Comparison of ENCODE assay signal across 16 cellular contexts in genomic region chr3:131283862-131284261, GRCh38.
DNase-seq lines count a peak whose midpoint lies in the region; ATAC-seq, FAIRE-seq and TF ChIP-seq lines count a peak whose summit lies in the region.
"Had no signal": no experiment of that assay in that cellular context is flagged by ENCODE, and none has a peak within 500 bp of the region (broad histone marks: within the 10 kb centered on the region; RNA-seq: fewer than 3 reads in every experiment).

No MANE protein-coding gene starts in this region.

- DNase-seq in AG10803 (ENCODE audit: low read depth) (peak; percentile 12), GM23338 (ENCODE audit: low spot score) (peak; percentile 39), H1 (ENCODE audit: low read depth in 1 of 2, low spot score in 2 of 2) (no peak), mesendoderm (peak; percentile 24), head of caudate nucleus (no peak)
- DNase-seq: ACHN; CD4-positive, CD25-positive, alpha-beta regulatory T cell; NCI-H1048; NCI-H1694; NCI-H526 treated with DMSO at 0.1 percent for 48 hours; SJCRH30 had no signal

- H2BK5ac ChIP-seq in H1 (ENCODE audit: low read depth, low read length): no peak overlapping the region
- H2BK5ac ChIP-seq in mesendoderm (ENCODE audit: low read length): no peak overlapping the region

- H2BK120ac ChIP-seq in H1 (replicated peaks; ENCODE audit: low read depth, low read length): no peak overlapping the region
- H2BK120ac ChIP-seq in mesendoderm (ENCODE audit: low read depth, low read length): no peak overlapping the region

- no peaks in the 10 kb centered on the region for H3K36me3 Mint-ChIP-seq in GM23338 (ENCODE audit: low read depth)
- H3K36me3 Mint-ChIP-seq: CD4-positive, CD25-positive, alpha-beta regulatory T cell had no signal

- H4K5ac ChIP-seq in H1 (ENCODE audit: insufficient read length, low read depth, low read length) (no peak overlapping the region), mesendoderm (ENCODE audit: low read length) (no peak overlapping the region)

- H3K4me3 ChIP-seq in AG10803 (ENCODE audit: low read length): no peak overlapping the region
- H3K4me3 ChIP-seq in GM23338: no peak overlapping the region
- no peak overlapping the region for H3K4me3 ChIP-seq in H1 (ENCODE audit: extremely low read depth in 1 of 4, insufficient read depth in 2 of 4, low read depth in 3 of 4, low read length in 4 of 4)
- H3K4me3 ChIP-seq in mesendoderm (ENCODE audit: low read length): no peak overlapping the region
- H3K4me3 ChIP-seq: K562, SJCRH30 had no signal

- no peak overlapping the region; the same call in 1 of the 2 replicates for H3K27ac Mint-ChIP-seq in GM23338
- H3K27ac Mint-ChIP-seq: CD4-positive, CD25-positive, alpha-beta regulatory T cell had no signal

- H3K23ac ChIP-seq in H1 (ENCODE audit: insufficient read length) (no peak overlapping the region), mesendoderm (ENCODE audit: low read length) (no peak overlapping the region)

- TF ChIP-seq POLR2A in H1 (IDR thresholded peaks at IDR 0.05; ENCODE audit: control extremely low read depth in 1 of 2, low read depth in 2 of 2, low read length in 2 of 2): no peak

- intact Hi-C loops in head of caudate nucleus (cut with DNase I): no loop called here

- H3K4me3 Mint-ChIP-seq in GM23338: no peak overlapping the region
- H3K4me3 Mint-ChIP-seq: CD4-positive, CD25-positive, alpha-beta regulatory T cell had no signal

- H3K9me2 ChIP-seq in GM23338 (ENCODE audit: insufficient read depth): peaks cover 3% of the 10 kb centered on the region; the same call in 1 of the 2 replicates

- FAIRE-seq in H1 (lab: Jason Lieb, UNC): peak; percentile 55
- FAIRE-seq: K562 had no signal

- H3K56ac ChIP-seq in H1 (replicated peaks; ENCODE audit: insufficient read length, low read depth, low read length) (no peak overlapping the region), mesendoderm (ENCODE audit: low read length) (no peak overlapping the region)

- no peaks in the 10 kb centered on the region for H3K9me3 ChIP-seq in H1 (ENCODE audit: insufficient read depth in 2 of 2, low read depth in 1 of 2, low read length in 1 of 2)
- H3K9me3 ChIP-seq: SJCRH30 had no signal

- ATAC-seq in GM23338 (peak; percentile 94), GM19351 (IDR thresholded peaks at IDR 0.05; ENCODE audit: unreplicated experiment) (no peak), GM21423 (IDR thresholded peaks at IDR 0.05; ENCODE audit: unreplicated experiment) (no peak)
- ATAC-seq: HCT116, K562 had no signal

- no peak overlapping the region for H2BK15ac ChIP-seq in H1 (ENCODE audit: low read length)
- no peak overlapping the region for H2BK15ac ChIP-seq in mesendoderm (replicated peaks; ENCODE audit: low read depth)

- TF ChIP-seq RAD21 in H1 (IDR thresholded peaks at IDR 0.05 in 1 of 2, conservative IDR thresholded peaks at IDR 0.05 in 1 of 2; ENCODE audit: low read depth in 2 of 2, low read length in 2 of 2): no peak

- H2BK12ac ChIP-seq in H1 (ENCODE audit: low read depth, low read length): no peak overlapping the region

- no peaks in the 10 kb centered on the region for H3K9me3 Mint-ChIP-seq in GM23338

- H3K4me2 ChIP-seq in GM23338 (peak overlapping the region; percentile 25; the same call in 1 of the 2 replicates), H1 (ENCODE audit: insufficient read depth in 1 of 2, low read depth in 2 of 2, low read length in 2 of 2) (peak overlapping the region in 1 of 2 experiments; percentile 31; a peak in 1 of 4 replicates), mesendoderm (ENCODE audit: low read length) (no peak overlapping the region)

- no peaks in the 10 kb centered on the region for H3F3A ChIP-seq in GM23338 (replicated peaks; ENCODE audit: low read depth)

- H3K14ac ChIP-seq in H1 (ENCODE audit: insufficient read length): no peak overlapping the region

- H2AFZ ChIP-seq in GM23338 (no peak overlapping the region), H1 (ENCODE audit: low read length) (no peak overlapping the region)

- no peak overlapping the region for H2BK20ac ChIP-seq in H1 (ENCODE audit: low read length)

- H3K27me3 ChIP-seq in GM23338 (ENCODE audit: insufficient read depth) (no peaks in the 10 kb centered on the region), H1 (replicated peaks in 1 of 4; ENCODE audit: control insufficient read depth in 3 of 4, extremely low read depth in 1 of 4, insufficient read depth in 3 of 4, low read length in 3 of 4) (no peaks in the 10 kb centered on the region), mesendoderm (ENCODE audit: insufficient read depth, low read length, poor library complexity) (no peaks in the 10 kb centered on the region)
- H3K27me3 ChIP-seq: SJCRH30 had no signal

- H3K9ac ChIP-seq in H1 (replicated peaks in 1 of 4; ENCODE audit: extremely low read depth in 1 of 4, low read depth in 3 of 4, low read length in 3 of 4) (no peak overlapping the region), mesendoderm (ENCODE audit: low read length) (no peak overlapping the region)

- no peaks in the 10 kb centered on the region for H3K79me2 ChIP-seq in GM23338 (replicated peaks; ENCODE audit: insufficient read depth)
- no peaks in the 10 kb centered on the region for H3K79me2 ChIP-seq in H1 (ENCODE audit: control insufficient read depth in 1 of 2, insufficient read depth in 2 of 2, low read length in 2 of 2)
- H3K79me2 ChIP-seq in mesendoderm (ENCODE audit: control insufficient read depth, insufficient read depth, low read length): no peaks in the 10 kb centered on the region

- TF ChIP-seq CTCF in AG10803 (conservative IDR thresholded peaks at IDR 0.05; ENCODE audit: low read length): no peak
- TF ChIP-seq CTCF in GM23338 (conservative IDR thresholded peaks at IDR 0.05; ENCODE audit: low read depth in 2 of 2): no peak
- no peak for TF ChIP-seq CTCF in H1 (IDR thresholded peaks at IDR 0.05; ENCODE audit: control extremely low read depth in 1 of 3, insufficient read depth in 1 of 3, low read depth in 1 of 3, low read length in 3 of 3)

- TF ChIP-seq EP300 in H1 (IDR thresholded peaks at IDR 0.05; ENCODE audit: borderline replicate concordance in 1 of 2, low read depth in 2 of 2, low read length in 2 of 2): no peak

- H3K27me3 Mint-ChIP-seq in GM23338 (ENCODE audit: insufficient read depth, low read depth, poor library complexity): peaks cover 2% of the 10 kb centered on the region

- no peak overlapping the region for H4K91ac ChIP-seq in H1 (replicated peaks; ENCODE audit: insufficient read length, low read length)

- H3K79me1 ChIP-seq in H1 (ENCODE audit: low read depth, low read length) (no peaks in the 10 kb centered on the region), mesendoderm (ENCODE audit: low read length) (no peaks in the 10 kb centered on the region)

- H3K27ac ChIP-seq in GM23338 (ENCODE audit: low read depth) (no peak overlapping the region), H1 (ENCODE audit: low read depth, low read length) (no peak overlapping the region), mesendoderm (ENCODE audit: low read depth, low read length) (no peak overlapping the region)
- H3K27ac ChIP-seq: HL-60, SJCRH30 had no signal

- CTCF ChIA-PET in H1 (lab: Charles Lee; ENCODE audit: partially characterized antibody): interaction anchor here (1.1 to 2.2 kb wide), 5 partner anchors 9 to 79 kb away, joined by 3 to 7 read pairs (median 3); no protein-coding TSS in a partner anchor

- H3K4me1 ChIP-seq in GM23338 (ENCODE audit: insufficient read depth): peaks cover 13% of the 10 kb centered on the region; the same call in 1 of the 2 replicates
- H3K4me1 ChIP-seq in H1 (replicated peaks in 1 of 4; ENCODE audit: control insufficient read depth in 3 of 4, insufficient read depth in 4 of 4, low read length in 3 of 4): peaks cover 0 to 6% (median 5%) of the 10 kb centered on the region in 4 experiments; a peak in 5 of 7 replicates
- H3K4me1 ChIP-seq in mesendoderm (ENCODE audit: control insufficient read depth, low read depth, low read length): no peaks in the 10 kb centered on the region
- H3K4me1 ChIP-seq: SJCRH30 had no signal

- POLR2A ChIA-PET in H1 (lab: Charles Lee; ENCODE audit: partially characterized antibody): interaction anchor here (0.6 kb wide), 1 partner anchor 1082 kb away, joined by 3 read pairs; no protein-coding TSS in a partner anchor

- no peaks in the 10 kb centered on the region for H3K23me2 ChIP-seq in H1 (ENCODE audit: low read depth, low read length)

- H3K36me3 ChIP-seq in GM23338 (ENCODE audit: insufficient read depth): no peaks in the 10 kb centered on the region
- no peaks in the 10 kb centered on the region for H3K36me3 ChIP-seq in H1 (ENCODE audit: control insufficient read depth in 2 of 4, insufficient read depth in 4 of 4, low read length in 3 of 4)
- no peaks in the 10 kb centered on the region for H3K36me3 ChIP-seq in mesendoderm (ENCODE audit: control insufficient read depth, insufficient read depth, low read length)
- H3K36me3 ChIP-seq: SJCRH30 had no signal

- H3K4me1 Mint-ChIP-seq in GM23338: peaks cover 12% of the 10 kb centered on the region
- H3K4me1 Mint-ChIP-seq: CD4-positive, CD25-positive, alpha-beta regulatory T cell had no signal

- H4K8ac ChIP-seq in H1 (ENCODE audit: extremely low read depth, insufficient read depth, low read length) (no peak overlapping the region), mesendoderm (ENCODE audit: low read depth, low read length) (no peak overlapping the region)

- H3K4ac ChIP-seq in H1 (replicated peaks; ENCODE audit: insufficient read length, low read depth, low read length) (no peak overlapping the region), mesendoderm (ENCODE audit: low read depth, low read length) (no peak overlapping the region)

- H3K18ac ChIP-seq in H1 (ENCODE audit: extremely low read depth, low read length) (no peak overlapping the region), mesendoderm (ENCODE audit: low read length) (no peak overlapping the region)

- H4K20me1 ChIP-seq in GM23338 (replicated peaks; ENCODE audit: insufficient read depth) (no peaks in the 10 kb centered on the region), H1 (replicated peaks in 1 of 2; ENCODE audit: control insufficient read depth in 1 of 2, insufficient read depth in 2 of 2, low read length in 2 of 2) (no peaks in the 10 kb centered on the region)

- H2AK5ac ChIP-seq in H1 (ENCODE audit: low read depth, low read length) (no peak overlapping the region), mesendoderm (ENCODE audit: low read length) (no peak overlapping the region)

- 66% methylated on average over 3 of the region's 3 CpGs; no CpG with 5 or more reads in 1 of the 2 experiments for WGBS in H1 (ENCODE audit: extremely low coverage in 1 of 2, insufficient coverage in 1 of 2, insufficient read length in 1 of 2, insufficient replicate concordance in 2 of 2, low coverage in 1 of 2, low lambda C conversion rate in 2 of 2, missing lambda C conversion rate in 1 of 2), 2 experiments
- no CpG with 5 or more reads among the region's 3 CpGs for WGBS in mesendoderm (ENCODE audit: extremely low coverage, insufficient coverage, low lambda C conversion rate)

TF ChIP-seq in GM23338, 12 proteins besides CTCF, POLR2A, EP300 and RAD21 (continues in another document):
- TF ChIP-seq STAT1 (IDR thresholded peaks at IDR 0.05; ENCODE audit: unreplicated experiment) (no peak), CREB1 (CRISPR knock-in tag; IDR thresholded peaks at IDR 0.05; ENCODE audit: low read depth) (no peak), ZNF331 (CRISPR knock-in tag; IDR thresholded peaks at IDR 0.05; ENCODE audit: low read depth) (no peak)

TF ChIP-seq in H1, 55 proteins besides CTCF, POLR2A, EP300 and RAD21 (continues in another document):
- TF ChIP-seq SUZ12 (IDR thresholded peaks at IDR 0.05; ENCODE audit: low read length) (no peak), SRF (IDR thresholded peaks at IDR 0.05; ENCODE audit: low read depth, low read length) (no peak)

Comparison
In these comparisons a context has a peak if more than half of its experiments do, and no peak if none do; other contexts are left out.
1. DNase-seq: peak in AG10803 (single experiment), GM23338 (single experiment) and mesendoderm (single experiment); none in H1 (0 of 2) and head of caudate nucleus (0 of 42).